In the genomic region with DNA sequence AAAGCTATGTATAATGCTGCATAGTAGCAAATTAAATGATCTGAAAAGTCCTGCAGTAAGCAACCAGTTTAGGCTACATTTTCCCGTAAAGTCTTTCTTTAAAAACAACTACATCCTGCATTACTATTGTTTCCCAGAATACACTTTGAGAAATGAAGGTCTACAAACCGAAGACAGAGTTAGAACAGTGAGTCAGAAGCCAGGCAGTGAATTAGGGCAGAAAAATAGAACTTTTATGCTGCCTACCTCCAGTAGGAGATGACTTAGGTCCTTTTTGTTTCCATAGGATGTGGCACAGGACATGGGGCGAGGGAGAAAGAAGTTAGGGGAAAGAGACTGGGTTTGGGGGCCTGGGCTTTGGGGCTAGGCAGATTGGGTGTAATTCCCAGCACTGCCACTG, we compare ENCODE assay signal across 26 cellular contexts.
DNase-seq lines count a peak whose midpoint lies in the region; ATAC-seq and TF ChIP-seq lines count a peak whose summit lies in the region.
"Had no signal": no experiment of that assay in that cellular context is flagged by ENCODE, and none has a peak within 500 bp of the region (broad histone marks: within the 10 kb centered on the region; RNA-seq: fewer than 3 reads in every experiment).

No MANE protein-coding gene starts in this region.

- no peaks in the 10 kb centered on the region for H3K27me3 ChIP-seq in GM23338 (ENCODE audit: insufficient read depth)
- no peaks in the 10 kb centered on the region for H3K27me3 ChIP-seq in aorta (ENCODE audit: control insufficient read depth in 1 of 2, insufficient read depth in 2 of 2, low read length in 1 of 2)
- H3K27me3 ChIP-seq in smooth muscle cell (ENCODE audit: low read depth), result no peaks in the 10 kb centered on the region
- H3K27me3 ChIP-seq: BLaER1 had no signal

- H3K4me2 ChIP-seq in GM23338 (no peak overlapping the region), smooth muscle cell (no peak overlapping the region)
- H3K4me2 ChIP-seq: BLaER1 had no signal

- H3K9me3 Mint-ChIP-seq in GM23338 (peaks cover 15% of the 10 kb centered on the region), glutamatergic neuron (ENCODE audit: unreplicated experiment) (peaks cover 24% of the 10 kb centered on the region)

- no peak overlapping the region for H3K4me3 Mint-ChIP-seq in GM23338
- H3K4me3 Mint-ChIP-seq in glutamatergic neuron (ENCODE audit: unreplicated experiment), result no peak overlapping the region
- H3K4me3 Mint-ChIP-seq: CD4-positive, CD25-positive, alpha-beta regulatory T cell; H9; IgD-negative memory B cell had no signal

- POLR2A ChIA-PET in HEK293 (lab: Yijun Ruan, JAX), result no interaction called here

- DNase-seq in GM23338 (ENCODE audit: low spot score) (no peak), RKO (ENCODE audit: low spot score) (peak; percentile 3), glutamatergic neuron (no peak), NCI-H2081 treated with DMSO at 0.1 percent for 48 hours (lab: John Stamatoyannopoulos, UW) (no peak), aorta (no peak), smooth muscle cell (lab: John Stamatoyannopoulos, UW; ENCODE audit: unreplicated experiment) (no peak)
- DNase-seq: CD4-positive, CD25-positive, alpha-beta regulatory T cell; DMS79; EL; GF-D8; H9; Karpas-422; NCI-H1092 treated with DMSO at 0.1 percent for 48 hours; NCI-H1436; NCI-H187 treated with DMSO at 0.1 percent for 48 hours; NCI-H2107; NCI-H524 treated with DMSO at 0.1 percent for 48 hours; NCI-H774; PC-3; RPMI8226; SHP77; T-helper 1 cell had no signal

- no peak for ATAC-seq in GM23338
- no peak for ATAC-seq in GM19324 (IDR thresholded peaks at IDR 0.05; ENCODE audit: low FRiP score, unreplicated experiment)
- no peak for ATAC-seq in aorta (ENCODE audit: low FRiP score)
- ATAC-seq: PC-3 had no signal

- H3K9me3 ChIP-seq in HEK293 (ENCODE audit: control insufficient read depth, insufficient read depth, low read depth, low read length) (no peaks in the 10 kb centered on the region), aorta (ENCODE audit: control insufficient read depth, low read length) (peaks cover under 1% of the 10 kb centered on the region), smooth muscle cell (replicated peaks; ENCODE audit: low read depth) (no peaks in the 10 kb centered on the region)
- H3K9me3 ChIP-seq: BLaER1 had no signal

- H3K4me3 ChIP-seq in GM23338, result no peak overlapping the region
- no peak overlapping the region for H3K4me3 ChIP-seq in HEK293 (ENCODE audit: low read depth, low read length)
- no peak overlapping the region for H3K4me3 ChIP-seq in aorta (ENCODE audit: low read length in 2 of 2)
- H3K4me3 ChIP-seq in smooth muscle cell, result no peak overlapping the region
- H3K4me3 ChIP-seq: BLaER1 had no signal

- H3K4me1 ChIP-seq in GM23338 (ENCODE audit: insufficient read depth), result no peaks in the 10 kb centered on the region
- H3K4me1 ChIP-seq in HEK293 (ENCODE audit: control insufficient read depth, insufficient read depth, low read length), result no peaks in the 10 kb centered on the region; the same call in 1 of the 2 replicates
- peaks cover 0 to 1% of the 10 kb centered on the region in 2 donors for H3K4me1 ChIP-seq in aorta (ENCODE audit: control insufficient read depth in 1 of 2, insufficient read depth in 2 of 2, low read length in 2 of 2)
- H3K4me1 ChIP-seq in smooth muscle cell (ENCODE audit: low read depth), result no peaks in the 10 kb centered on the region

- WGBS in aorta, 2 donors, result 60 to 65% methylated on average over 3 of the region's 3 CpGs
- 85% methylated on average over 3 of the region's 3 CpGs for WGBS in smooth muscle cell (ENCODE audit: low lambda C conversion rate)

- intact Hi-C loops in aorta (cut with DNase I), result no loop called here

- 0 out of 2 replicates have a peak overlapping the region, but pooled peaks have one; percentile 15 for H3K27ac Mint-ChIP-seq in GM23338
- peak overlapping the region; percentile 49 for H3K27ac Mint-ChIP-seq in glutamatergic neuron (ENCODE audit: unreplicated experiment)
- H3K27ac Mint-ChIP-seq: CD4-positive, CD25-positive, alpha-beta regulatory T cell; H9; IgD-negative memory B cell had no signal

- TF ChIP-seq CTCF in GM23338 (conservative IDR thresholded peaks at IDR 0.05; ENCODE audit: low read depth in 2 of 2) (no peak), HEK293 (tag by site-specific recombination; IDR thresholded peaks at IDR 0.05) (no peak), glutamatergic neuron (IDR thresholded peaks at IDR 0.05; ENCODE audit: partially characterized antibody, unreplicated experiment) (no peak), smooth muscle cell (IDR thresholded peaks at IDR 0.05; ENCODE audit: borderline replicate concordance, insufficient read depth, poor library complexity, severe bottlenecking) (no peak)

- H3K36me3 ChIP-seq in GM23338 (ENCODE audit: insufficient read depth) (no peaks in the 10 kb centered on the region), HEK293 (ENCODE audit: control insufficient read depth in 2 of 2, insufficient read depth in 1 of 2, low read length in 2 of 2) (no peaks in the 10 kb centered on the region), aorta (ENCODE audit: control insufficient read depth in 1 of 2, insufficient read depth in 2 of 2, low read length in 1 of 2) (no peaks in the 10 kb centered on the region), smooth muscle cell (ENCODE audit: low read depth) (no peaks in the 10 kb centered on the region)

- H3K27me3 Mint-ChIP-seq in GM23338 (ENCODE audit: insufficient read depth, low read depth, poor library complexity) (peaks cover 6% of the 10 kb centered on the region), glutamatergic neuron (ENCODE audit: unreplicated experiment) (peaks cover 22% of the 10 kb centered on the region)
- H3K27me3 Mint-ChIP-seq: CD4-positive, CD25-positive, alpha-beta regulatory T cell had no signal

- H3K27ac ChIP-seq in GM23338 (ENCODE audit: low read depth), result no peak overlapping the region
- no peak overlapping the region for H3K27ac ChIP-seq in HEK293 (ENCODE audit: extremely low read depth, low read depth, low read length)
- no peak overlapping the region for H3K27ac ChIP-seq in aorta (ENCODE audit: low read depth in 1 of 2, low read length in 2 of 2)
- H3K27ac ChIP-seq in smooth muscle cell (ENCODE audit: low read depth), result no peak overlapping the region
- H3K27ac ChIP-seq: BLaER1 had no signal

- peaks cover 24% of the 10 kb centered on the region for H3K4me1 Mint-ChIP-seq in GM23338
- peaks cover 41% of the 10 kb centered on the region for H3K4me1 Mint-ChIP-seq in glutamatergic neuron (ENCODE audit: low read depth, unreplicated experiment)
- H3K4me1 Mint-ChIP-seq: CD4-positive, CD25-positive, alpha-beta regulatory T cell had no signal

- H4K20me1 ChIP-seq in GM23338 (replicated peaks; ENCODE audit: insufficient read depth) (no peaks in the 10 kb centered on the region), smooth muscle cell (ENCODE audit: low read depth) (no peaks in the 10 kb centered on the region)

- H3K9me2 ChIP-seq in GM23338 (ENCODE audit: insufficient read depth), result peaks cover 12% of the 10 kb centered on the region; the same call in 1 of the 2 replicates

- H2AFZ ChIP-seq in GM23338 (no peak overlapping the region), smooth muscle cell (ENCODE audit: low read depth) (no peak overlapping the region)

- H3K36me3 Mint-ChIP-seq in GM23338 (ENCODE audit: low read depth) (peaks cover 24% of the 10 kb centered on the region), glutamatergic neuron (ENCODE audit: unreplicated experiment) (peaks cover 18% of the 10 kb centered on the region)
- H3K36me3 Mint-ChIP-seq: CD4-positive, CD25-positive, alpha-beta regulatory T cell had no signal

- CTCF ChIA-PET in HEK293 (lab: Yijun Ruan, JAX), result interaction anchor here (0.6 kb wide), 1 partner anchor 10 kb away, joined by 4 read pairs; no protein-coding TSS in a partner anchor

- H3K79me2 ChIP-seq in GM23338 (replicated peaks; ENCODE audit: insufficient read depth) (no peaks in the 10 kb centered on the region), smooth muscle cell (ENCODE audit: low read depth) (no peaks in the 10 kb centered on the region)

- H3K9ac ChIP-seq in smooth muscle cell (ENCODE audit: low read depth), result no peak overlapping the region
- H3K9ac ChIP-seq: BLaER1 had no signal

- no peaks in the 10 kb centered on the region for H3F3A ChIP-seq in GM23338 (replicated peaks; ENCODE audit: low read depth)
- no peaks in the 10 kb centered on the region for H3F3A ChIP-seq in smooth muscle cell (ENCODE audit: low read depth)

TF ChIP-seq in GM23338, 12 proteins besides CTCF, POLR2A, EP300 and RAD21 (continues in another document):
- TF ChIP-seq POLR2AphosphoS5 (IDR thresholded peaks at IDR 0.05; ENCODE audit: low read depth) (no peak), JUNB (IDR thresholded peaks at IDR 0.05; ENCODE audit: unreplicated experiment) (no peak)

TF ChIP-seq in HEK293, 187 proteins besides CTCF, POLR2A, EP300 and RAD21:
- TF ChIP-seq ZNF433 (tag by site-specific recombination; IDR thresholded peaks at IDR 0.05; ENCODE audit: low read depth), result no peak
- no peak for TF ChIP-seq ZNF24 (tag by site-specific recombination; IDR thresholded peaks at IDR 0.05)
- no peak for TF ChIP-seq ZNF629 (tag by site-specific recombination; IDR thresholded peaks at IDR 0.05)
- no peak for TF ChIP-seq ZNF514 (tag by site-specific recombination; IDR thresholded peaks at IDR 0.05)
- peak; percentile 63 for TF ChIP-seq ZBTB17 (tag by site-specific recombination; IDR thresholded peaks at IDR 0.05)
